ENCODE assay signal across 18 cellular contexts in the genomic region with DNA sequence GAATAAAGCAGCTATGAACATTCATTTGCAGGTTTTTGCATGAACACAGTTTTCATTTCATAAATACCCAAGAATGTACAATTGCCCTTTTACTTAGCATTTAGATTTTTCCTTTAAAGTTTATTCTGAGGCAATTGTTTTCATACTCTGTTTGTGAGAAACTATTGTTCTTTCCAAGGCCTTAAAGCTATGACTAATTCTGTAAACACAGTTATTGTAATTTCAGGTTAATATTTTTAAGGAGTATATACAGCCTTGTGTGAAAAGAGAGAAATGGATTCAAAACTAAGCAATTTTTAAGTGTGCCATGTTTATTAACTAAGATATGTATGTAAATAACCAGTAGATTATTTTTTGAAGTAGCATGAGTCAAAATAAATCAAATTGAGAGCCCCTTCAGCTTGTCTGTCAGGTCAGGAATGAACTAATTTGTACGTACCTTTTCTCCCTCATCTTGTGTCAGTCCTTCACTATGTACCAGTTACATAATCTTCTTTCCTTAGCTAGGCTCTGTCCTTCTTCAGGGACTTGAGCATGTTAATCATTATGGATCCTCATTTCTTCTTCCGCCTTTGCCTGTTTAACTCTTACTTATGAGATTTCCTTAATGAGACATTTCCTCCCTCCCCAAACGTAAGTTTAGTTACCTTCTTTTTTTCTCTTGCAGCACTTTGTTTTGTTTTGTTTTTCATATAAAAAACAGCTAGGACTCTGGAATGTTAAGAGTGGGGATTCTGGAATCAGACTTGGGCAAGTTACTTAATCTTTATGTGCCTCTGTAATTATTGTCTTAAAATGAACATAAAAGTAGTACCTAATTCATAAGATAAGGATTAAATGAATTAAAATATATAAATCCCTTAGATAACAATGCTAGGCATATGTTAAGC.
DNase-seq lines count a peak whose midpoint lies in the region; ATAC-seq and FAIRE-seq lines count a peak whose summit lies in the region.
"Had no signal": no experiment of that assay in that cellular context is flagged by ENCODE, and none has a peak within 500 bp of the region (broad histone marks: within the 10 kb centered on the region; RNA-seq: fewer than 3 reads in every experiment).

No MANE protein-coding gene starts in this region.

- H3K9ac ChIP-seq in mesenchymal stem cell (ENCODE audit: low read length): no peak overlapping the region

- H3K4me3 ChIP-seq in mesenchymal stem cell (ENCODE audit: insufficient read depth in 1 of 2, low read depth in 1 of 2, low read length in 2 of 2): no peak overlapping the region
- H3K4me3 ChIP-seq: testis had no signal

- H3K23ac ChIP-seq in mesenchymal stem cell (ENCODE audit: low read length in 2 of 2): no peak overlapping the region

- no peak overlapping the region for H3K18ac ChIP-seq in mesenchymal stem cell (ENCODE audit: low read depth in 1 of 2, low read length in 2 of 2)

- no peak overlapping the region for H2BK5ac ChIP-seq in mesenchymal stem cell (ENCODE audit: low read depth, low read length, poor library complexity, severe bottlenecking)

- no peak overlapping the region for H2BK15ac ChIP-seq in mesenchymal stem cell (ENCODE audit: low read depth, poor library complexity, severe bottlenecking)

- H2AK5ac ChIP-seq in mesenchymal stem cell (ENCODE audit: low read length, severe bottlenecking): no peak overlapping the region

- H4K8ac ChIP-seq in mesenchymal stem cell (ENCODE audit: low read length): no peak overlapping the region

- no peak overlapping the region for H2AFZ ChIP-seq in mesenchymal stem cell (ENCODE audit: low read depth, low read length)

- H2BK120ac ChIP-seq in mesenchymal stem cell (ENCODE audit: low read depth, low read length): no peak overlapping the region

- no peak overlapping the region for H3K14ac ChIP-seq in mesenchymal stem cell (ENCODE audit: low read length in 2 of 2)

- ATAC-seq in GM19463 (IDR thresholded peaks at IDR 0.05; ENCODE audit: unreplicated experiment) (no peak), HG03469 (IDR thresholded peaks at IDR 0.05; ENCODE audit: unreplicated experiment) (no peak)
- ATAC-seq: activated T-helper 17 cell treated with anti-CD3 and anti-CD28 coated beads, Interleukin-2, amount 50 U/mL, for 72 hours had no signal

- H3K4me1 ChIP-seq in mesenchymal stem cell (ENCODE audit: control insufficient read depth, insufficient read depth, low read depth, low read length): peaks cover 2% of the 10 kb centered on the region
- H3K4me1 ChIP-seq: testis had no signal

- no peak overlapping the region for H2BK12ac ChIP-seq in mesenchymal stem cell (ENCODE audit: low read length in 2 of 2)

- no peak overlapping the region for H3K4ac ChIP-seq in mesenchymal stem cell (ENCODE audit: low read depth in 1 of 2, low read length in 2 of 2)

- FAIRE-seq in endometrium (lab: Jason Lieb, UNC): peak; percentile 77
- FAIRE-seq: frontal cortex had no signal

- H3K79me1 ChIP-seq in mesenchymal stem cell (replicated peaks; ENCODE audit: low read length, poor library complexity, severe bottlenecking): peaks cover 9% of the 10 kb centered on the region

- peak overlapping the region; percentile 23 for H3K27ac ChIP-seq in mesenchymal stem cell (ENCODE audit: low read length, poor library complexity, severe bottlenecking)
- H3K27ac ChIP-seq: testis had no signal

- no peaks in the 10 kb centered on the region for H3K27me3 ChIP-seq in mesenchymal stem cell (ENCODE audit: control insufficient read depth in 1 of 2, insufficient read depth in 1 of 2, low read length in 2 of 2)
- H3K27me3 ChIP-seq: testis had no signal

- WGBS in mesenchymal stem cell: 73% methylated on average over 3 of the region's 3 CpGs

- H3K4me2 ChIP-seq in mesenchymal stem cell (ENCODE audit: low read length, poor library complexity, severe bottlenecking): no peak overlapping the region

- peak; percentile 8 for DNase-seq in DMS53 treated with DMSO at 0.1 percent for 48 hours (lab: John Stamatoyannopoulos, UW; ENCODE audit: unreplicated experiment)
- DNase-seq in NOMO-1 (lab: John Stamatoyannopoulos, UW; ENCODE audit: unreplicated experiment in 2 of 2): peak; percentile 67 to 84
- no peak for DNase-seq in mesenchymal stem cell
- DNase-seq in activated CD4-positive, alpha-beta T cell treated with anti-CD3 and anti-CD28 coated beads for 48 hours: no peak
- no peak for DNase-seq in stimulated activated CD4-positive, alpha-beta T cell treated with anti-CD3 and anti-CD28 coated beads, Interleukin-15, amount 100 ng/mL, for 24 hours
- DNase-seq: activated CD4-positive, CD25-positive, alpha-beta regulatory T cell; GDM1; HCEC 1CT; NCI-H1694 treated with DMSO at 0.1 percent for 48 hours; NCI-H2227 treated with DMSO at 0.1 percent for 48 hours; posterior cingulate gyrus; SHP77; testis had no signal

- no peaks in the 10 kb centered on the region for H3K9me3 ChIP-seq in mesenchymal stem cell (ENCODE audit: control insufficient read depth, low read length)
- H3K9me3 ChIP-seq: testis had no signal

- no peaks in the 10 kb centered on the region for H3K36me3 ChIP-seq in mesenchymal stem cell (ENCODE audit: control insufficient read depth in 1 of 2, insufficient read depth in 2 of 2, low read depth in 1 of 2, low read length in 2 of 2)

- H4K91ac ChIP-seq in mesenchymal stem cell (ENCODE audit: low read length): no peak overlapping the region

Comparison
In these comparisons a context has a peak if more than half of its experiments do, and no peak if none do; other contexts are left out.
1. DNase-seq: peak in DMS53 treated with DMSO at 0.1 percent for 48 hours (single experiment) and NOMO-1 (2 of 2); none in mesenchymal stem cell (single experiment), activated CD4-positive, alpha-beta T cell treated with anti-CD3 and anti-CD28 coated beads for 48 hours (single experiment) and stimulated activated CD4-positive, alpha-beta T cell treated with anti-CD3 and anti-CD28 coated beads, Interleukin-15, amount 100 ng/mL, for 24 hours (single experiment).